ENCODE assay signal across 9 cellular contexts in the genomic region with DNA sequence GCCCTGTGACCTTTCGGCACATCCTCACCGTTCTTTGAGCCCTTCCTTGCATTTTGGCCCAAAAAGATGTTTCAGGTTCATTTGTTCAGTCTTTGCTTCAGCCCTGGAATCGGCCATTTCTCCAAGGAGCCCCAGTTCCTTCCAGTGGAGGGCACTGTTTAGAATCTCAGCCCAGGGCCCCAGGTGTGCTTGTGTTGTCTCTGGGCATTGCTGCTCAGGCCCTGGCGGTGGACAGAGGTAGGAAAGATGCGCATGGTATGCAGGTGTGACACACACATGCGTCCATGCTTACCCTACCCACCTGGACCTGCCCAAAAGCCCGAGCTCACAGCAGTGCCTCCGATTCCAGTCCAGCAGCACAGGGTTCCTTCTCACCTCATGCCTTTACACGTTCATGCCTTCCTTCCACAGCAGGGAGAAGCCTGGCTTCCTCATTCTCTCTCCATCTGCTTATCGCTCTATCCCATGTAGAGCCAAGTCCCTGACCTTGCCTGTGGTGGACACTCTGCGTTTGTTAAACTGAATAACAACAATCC.
DNase-seq lines count a peak whose midpoint lies in the region; ATAC-seq and TF ChIP-seq lines count a peak whose summit lies in the region.
"Had no signal": no experiment of that assay in that cellular context is flagged by ENCODE, and none has a peak within 500 bp of the region (broad histone marks: within the 10 kb centered on the region; RNA-seq: fewer than 3 reads in every experiment).

No MANE protein-coding gene starts in this region.

- H3K4me3 Mint-ChIP-seq in nephron = no peak overlapping the region

- H3K23ac ChIP-seq in IMR-90 (ENCODE audit: low read depth, low read length) = no peak overlapping the region

- H4K5ac ChIP-seq in IMR-90 (ENCODE audit: low read depth, low read length) = no peak overlapping the region

- H3K36me3 ChIP-seq in GM06990 (ENCODE audit: control insufficient read depth, insufficient read depth, low read length) (no peaks in the 10 kb centered on the region), IMR-90 (ENCODE audit: control insufficient read depth, insufficient read depth, low read length) (no peaks in the 10 kb centered on the region)
- H3K36me3 ChIP-seq: Peyer's patch had no signal

- TF ChIP-seq RAD21 in IMR-90 (IDR thresholded peaks at IDR 0.05; ENCODE audit: low read length) = no peak

- no peak overlapping the region for H3K27ac ChIP-seq in IMR-90 (ENCODE audit: insufficient read depth, low read length)
- H3K27ac ChIP-seq: Peyer's patch had no signal

- H3K18ac ChIP-seq in IMR-90 (ENCODE audit: low read depth, low read length) = no peak overlapping the region

- H3K4me3 ChIP-seq in GM06990 (replicated peaks; ENCODE audit: low read depth, low read length) = no peak overlapping the region
- H3K4me3 ChIP-seq in IMR-90 (ENCODE audit: insufficient read depth, low read depth, low read length) = no peak overlapping the region
- H3K4me3 ChIP-seq: Peyer's patch had no signal

- no peak overlapping the region for H2BK15ac ChIP-seq in IMR-90 (ENCODE audit: low read depth, low read length)

- H3K4me1 Mint-ChIP-seq in nephron = no peaks in the 10 kb centered on the region

- no peak overlapping the region for H3K27ac Mint-ChIP-seq in nephron

- H3K36me3 Mint-ChIP-seq in nephron (ENCODE audit: low read depth) = no peaks in the 10 kb centered on the region

- ATAC-seq in IMR-90 (ENCODE audit: low read depth) (no peak), GM21381 (IDR thresholded peaks at IDR 0.05; ENCODE audit: unreplicated experiment) (no peak), HG03159 (IDR thresholded peaks at IDR 0.05; ENCODE audit: unreplicated experiment) (no peak)

- H3K56ac ChIP-seq in IMR-90 (ENCODE audit: extremely low read depth, insufficient read depth, low read length) = no peak overlapping the region

- no TSS peak for BruUV-seq in IMR-90 (replicated peaks; lab: Mats Ljungman, UMichigan)

- no peaks in the 10 kb centered on the region for H4K20me1 ChIP-seq in IMR-90 (ENCODE audit: insufficient read depth, low read length)

- dilution Hi-C loops in IMR-90 (cut with HindIII; ENCODE audit: low sequenced_read_pairs, unreplicated experiment) = no loop called here

- H2BK5ac ChIP-seq in IMR-90 (ENCODE audit: low read depth, low read length, poor library complexity, severe bottlenecking) = no peak overlapping the region

- H2AFZ ChIP-seq in IMR-90 (replicated peaks; ENCODE audit: low read length, poor library complexity) = peak overlapping the region; percentile 26

- CTCF ChIA-PET in IMR-90 (lab: Yijun Ruan, JAX) = no interaction called here

- DNase-seq in GM06990 (ENCODE audit: extremely low read depth, insufficient read length) (no peak), IMR-90 (no peak), T47D (ENCODE audit: low read depth in 1 of 2, low spot score in 1 of 2) (peak; percentile 46 to 55), NK-92 (lab: John Stamatoyannopoulos, UW; ENCODE audit: unreplicated experiment) (no peak), DMS 273 treated with DMSO at 0.1 percent for 48 hours (lab: John Stamatoyannopoulos, UW) (no peak)

- TF ChIP-seq POLR2A in IMR-90 (IDR thresholded peaks at IDR 0.05; ENCODE audit: low read depth, low read length) = no peak

- H2BK120ac ChIP-seq in IMR-90 (ENCODE audit: low read depth, low read length) = no peak overlapping the region

- POLR2A ChIA-PET in IMR-90 (lab: Charles Lee; ENCODE audit: unreplicated experiment) = no interaction called here

- WGBS in IMR-90 (ENCODE audit: extremely low coverage in 2 of 2, insufficient read length in 1 of 2), 2 experiments = 71% methylated on average over 5 of the region's 11 CpGs; no CpG with 5 or more reads in 1 of the 2 experiments

- no peaks in the 10 kb centered on the region; the same call in 1 of the 2 replicates for H3K27me3 ChIP-seq in GM06990 (replicated peaks; ENCODE audit: control insufficient read depth, insufficient read depth, low read length)
- H3K27me3 ChIP-seq in IMR-90 (ENCODE audit: control insufficient read depth, insufficient read depth, low read length) = no peaks in the 10 kb centered on the region
- H3K27me3 ChIP-seq: Peyer's patch had no signal

- H3K9me3 Mint-ChIP-seq in nephron = no peaks in the 10 kb centered on the region

- H2AK9ac ChIP-seq in IMR-90 (replicated peaks; ENCODE audit: low read depth, low read length, poor library complexity) = no peak overlapping the region

- H3K9ac ChIP-seq in IMR-90 (ENCODE audit: low read depth, low read length) = no peak overlapping the region

- H3K27me3 Mint-ChIP-seq in nephron (ENCODE audit: low read depth) = peaks cover 20% of the 10 kb centered on the region

- H3K4me2 ChIP-seq in IMR-90 (ENCODE audit: low read depth, low read length) = no peak overlapping the region

- H3K79me1 ChIP-seq in IMR-90 (ENCODE audit: low read depth in 1 of 2, low read length in 2 of 2) = no peaks in the 10 kb centered on the region

- no peak overlapping the region for H3K4ac ChIP-seq in IMR-90 (ENCODE audit: low read depth, low read length)

- no peak overlapping the region for H4K91ac ChIP-seq in IMR-90 (ENCODE audit: insufficient read depth, low read depth, low read length)

- in situ Hi-C loops in IMR-90 (cut with MboI; ENCODE audit: low sequenced_read_pairs) = loop anchor here (25.0 kb wide), 1 partner anchor 455 kb away; no protein-coding TSS in a partner anchor
- in situ Hi-C loops in T47D (cut with HindIII; ENCODE audit: low pct_unique_long_range_greater_than_20kb, low sequenced_read_pairs) = no loop called here

- H3K9me1 ChIP-seq in IMR-90 (ENCODE audit: insufficient read depth, low read length) = no peaks in the 10 kb centered on the region

- no peaks in the 10 kb centered on the region for H3K9me3 ChIP-seq in IMR-90 (ENCODE audit: control insufficient read depth, insufficient read depth, low read length)
- H3K9me3 ChIP-seq: Peyer's patch had no signal

- H3K4me1 ChIP-seq in IMR-90 (ENCODE audit: control insufficient read depth, insufficient read depth, low read length) = no peaks in the 10 kb centered on the region

- H2AK5ac ChIP-seq in IMR-90 (ENCODE audit: low read depth, low read length) = no peak overlapping the region

- no peak overlapping the region for H3K14ac ChIP-seq in IMR-90 (replicated peaks; ENCODE audit: low read depth, low read length)

- intact Hi-C loops in IMR-90 (cut with micrococcal nuclease) = loop anchor here (5.0 to 10.0 kb wide), 2 partner anchors 260 to 453 kb away; a partner anchor contains a TSS

- TF ChIP-seq CTCF in GM06990 (IDR thresholded peaks at IDR 0.05; ENCODE audit: insufficient read depth, low read length, poor library complexity, severe bottlenecking) (peak; percentile 25), IMR-90 (conservative IDR thresholded peaks at IDR 0.05; ENCODE audit: low read depth, low read length) (0 out of 2 replicates have a peak, but pooled peaks have one; percentile 22), nephron (IDR thresholded peaks at IDR 0.05; ENCODE audit: unreplicated experiment in 3 of 3) (peak in 2 of 3 experiments; percentile 32 to 41)

- no peak overlapping the region for H2BK20ac ChIP-seq in IMR-90 (ENCODE audit: low read depth, low read length)

- H4K8ac ChIP-seq in IMR-90 (ENCODE audit: low read depth in 2 of 2, low read length in 2 of 2) = no peak overlapping the region

TF ChIP-seq in IMR-90, 13 proteins besides CTCF, POLR2A, EP300 and RAD21:
- TF ChIP-seq NFE2L2 (IDR thresholded peaks at IDR 0.05; ENCODE audit: low read depth, low read length) (no peak), FOS (IDR thresholded peaks at IDR 0.05; ENCODE audit: low read depth, low read length) (no peak), SMC3 (IDR thresholded peaks at IDR 0.05; ENCODE audit: low read depth, low read length) (no peak), MAZ (IDR thresholded peaks at IDR 0.05; ENCODE audit: borderline replicate concordance, low read depth, low read length) (no peak), CHD1 (IDR thresholded peaks at IDR 0.05; ENCODE audit: low read depth, low read length) (no peak), BHLHE40 (IDR thresholded peaks at IDR 0.05; ENCODE audit: low read depth, low read length) (no peak), RFX5 (IDR thresholded peaks at IDR 0.05; ENCODE audit: low read depth, low read length) (no peak), MAFK (IDR thresholded peaks at IDR 0.05; ENCODE audit: low read depth, low read length) (no peak), RCOR1 (IDR thresholded peaks at IDR 0.05; ENCODE audit: insufficient replicate concordance, low read length) (no peak), CEBPB (IDR thresholded peaks at IDR 0.05; ENCODE audit: low read depth, low read length) (no peak), MXI1 (IDR thresholded peaks at IDR 0.05; ENCODE audit: borderline replicate concordance, low read depth, low read length) (no peak)
- TF ChIP-seq, protein P1, sequence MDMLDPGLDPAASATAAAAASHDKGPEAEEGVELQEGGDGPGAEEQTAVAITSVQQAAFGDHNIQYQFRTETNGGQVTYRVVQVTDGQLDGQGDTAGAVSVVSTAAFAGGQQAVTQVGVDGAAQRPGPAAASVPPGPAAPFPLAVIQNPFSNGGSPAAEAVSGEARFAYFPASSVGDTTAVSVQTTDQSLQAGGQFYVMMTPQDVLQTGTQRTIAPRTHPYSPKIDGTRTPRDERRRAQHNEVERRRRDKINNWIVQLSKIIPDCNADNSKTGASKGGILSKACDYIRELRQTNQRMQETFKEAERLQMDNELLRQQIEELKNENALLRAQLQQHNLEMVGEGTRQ (IDR thresholded peaks at IDR 0.05; ENCODE audit: low read depth, low read length) = no peak
- TF ChIP-seq, protein P2, sequence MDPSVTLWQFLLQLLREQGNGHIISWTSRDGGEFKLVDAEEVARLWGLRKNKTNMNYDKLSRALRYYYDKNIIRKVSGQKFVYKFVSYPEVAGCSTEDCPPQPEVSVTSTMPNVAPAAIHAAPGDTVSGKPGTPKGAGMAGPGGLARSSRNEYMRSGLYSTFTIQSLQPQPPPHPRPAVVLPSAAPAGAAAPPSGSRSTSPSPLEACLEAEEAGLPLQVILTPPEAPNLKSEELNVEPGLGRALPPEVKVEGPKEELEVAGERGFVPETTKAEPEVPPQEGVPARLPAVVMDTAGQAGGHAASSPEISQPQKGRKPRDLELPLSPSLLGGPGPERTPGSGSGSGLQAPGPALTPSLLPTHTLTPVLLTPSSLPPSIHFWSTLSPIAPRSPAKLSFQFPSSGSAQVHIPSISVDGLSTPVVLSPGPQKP (IDR thresholded peaks at IDR 0.05; ENCODE audit: borderline replicate concordance, low read depth, low read length) = no peak

Comparison
In these comparisons a context has a peak if more than half of its experiments do, and no peak if none do; other contexts are left out.
1. DNase-seq: peak in T47D (2 of 2); none in GM06990 (single experiment), IMR-90 (single experiment), NK-92 (single experiment) and DMS 273 treated with DMSO at 0.1 percent for 48 hours (single experiment).
2. Peak in every context shown above with its lines, with median percentiles within 50 percentile points of each other: CTCF ChIP-seq.